In the genomic region with DNA sequence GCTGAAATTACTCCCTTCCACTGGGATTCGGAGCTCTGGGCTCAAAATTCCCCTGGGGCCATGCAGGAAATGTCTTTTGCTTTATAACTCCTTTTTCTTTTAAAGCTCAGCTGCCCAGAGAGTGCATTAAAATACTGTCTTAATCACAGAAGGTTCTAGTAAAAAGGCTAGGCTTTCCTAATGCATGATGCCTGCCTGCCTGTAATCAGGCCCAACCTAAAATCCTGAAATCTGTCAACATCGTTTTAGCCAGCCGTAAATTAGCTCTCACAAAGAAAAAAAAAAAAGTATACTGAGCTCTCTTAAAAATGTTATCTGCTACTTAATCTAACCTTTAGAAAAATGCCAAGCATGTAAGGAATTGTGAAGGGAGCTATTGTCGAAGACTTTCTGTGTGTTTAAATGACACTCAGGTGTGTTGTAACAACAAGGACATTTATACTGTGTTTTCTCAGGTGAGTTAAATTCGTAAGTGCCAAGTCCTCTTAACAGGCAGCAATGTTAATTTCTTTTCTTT, we compare ENCODE assay signal across 10 cellular contexts. TPM values are rescaled to one million over a fixed set of nuclear protein-coding genes. Genes with fewer than 3 reads are reported as not detected.
DNase-seq lines count a peak whose midpoint lies in the region; ATAC-seq and TF ChIP-seq lines count a peak whose summit lies in the region.
"Had no signal": no experiment of that assay in that cellular context is flagged by ENCODE, and none has a peak within 500 bp of the region (broad histone marks: within the 10 kb centered on the region; RNA-seq: fewer than 3 reads in every experiment).

No MANE protein-coding gene starts in this region.

- WGBS in psoas muscle, 3 donors = 61 to 68% (median 66%) methylated on average over 5 of the region's 5 CpGs

- intact Hi-C loops in psoas muscle (cut with DNase I) = no loop called here

- no peak overlapping the region for H3K4me3 Mint-ChIP-seq in activated naive CD8-positive, alpha-beta T cell treated with anti-CD3 and anti-CD28 coated beads for 36 hours
- H3K4me3 Mint-ChIP-seq: activated T-cell treated with anti-CD3 and anti-CD28 coated beads, Interleukin-2, amount 50 U/mL, for 4 hours had no signal

- H3K9ac ChIP-seq in BLaER1 treated with 17β-estradiol and CSF1 and Interleukin-3, amounts not matched to agents 10 nM and 100 nM = no peak overlapping the region
- peak overlapping the region; percentile 12 for H3K9ac ChIP-seq in NT2/D1 (ENCODE audit: insufficient read length, low read depth)

- H3K27ac ChIP-seq in BLaER1 treated with 17β-estradiol and CSF1 and Interleukin-3, amounts not matched to agents 10 nM and 100 nM = no peak overlapping the region
- peak overlapping the region; percentile 72 for H3K27ac ChIP-seq in psoas muscle

- H3K4me2 ChIP-seq in BLaER1 treated with 17β-estradiol and CSF1 and Interleukin-3, amounts not matched to agents 10 nM and 100 nM = peak overlapping the region in 9 of 11 experiments; percentile 5 to 74 (median 51); a peak in 17 of 22 replicates

- no peaks in the 10 kb centered on the region for H3K27me3 Mint-ChIP-seq in activated naive CD8-positive, alpha-beta T cell treated with anti-CD3 and anti-CD28 coated beads for 36 hours

- peaks cover 0 to 24% (median 20%) of the 10 kb centered on the region in 10 experiments; a peak in 15 of 20 replicates for H3K4me1 ChIP-seq in BLaER1 treated with 17β-estradiol and CSF1 and Interleukin-3, amounts not matched to agents 10 nM and 100 nM
- H3K4me1 ChIP-seq in NT2/D1 (ENCODE audit: insufficient read depth, insufficient read length) (no peaks in the 10 kb centered on the region), psoas muscle (peaks cover 70% of the 10 kb centered on the region)

- no peaks in the 10 kb centered on the region for H3K9me3 Mint-ChIP-seq in activated naive CD8-positive, alpha-beta T cell treated with anti-CD3 and anti-CD28 coated beads for 36 hours
- H3K9me3 Mint-ChIP-seq: activated T-cell treated with anti-CD3 and anti-CD28 coated beads, Interleukin-2, amount 50 U/mL, for 4 hours had no signal

- TF ChIP-seq CTCF in fibroblast of pulmonary artery (IDR thresholded peaks at IDR 0.05; ENCODE audit: low read length, missing control alignments) (no peak), psoas muscle (IDR thresholded peaks at IDR 0.05) (no peak), GM13977 (IDR thresholded peaks at IDR 0.05; ENCODE audit: extremely low read depth, insufficient read depth, missing control alignments) (no peak)

- in situ Hi-C loops in GM13977 (cut with MboI; ENCODE audit: low pct_unique_long_range_greater_than_20kb, low sequenced_read_pairs, unreplicated experiment) = no loop called here

- ATAC-seq in psoas muscle = no peak
- ATAC-seq: activated T-cell treated with anti-CD3 and anti-CD28 coated beads, Interleukin-2, amount 50 U/mL, for 4 hours had no signal

- H3K4me1 Mint-ChIP-seq in activated naive CD8-positive, alpha-beta T cell treated with anti-CD3 and anti-CD28 coated beads for 36 hours = no peaks in the 10 kb centered on the region

- no peaks in the 10 kb centered on the region for H3K27me3 ChIP-seq in BLaER1 treated with 17β-estradiol and CSF1 and Interleukin-3, amounts not matched to agents 10 nM and 100 nM
- H3K27me3 ChIP-seq in NT2/D1 (ENCODE audit: insufficient read depth, insufficient read length) (no peaks in the 10 kb centered on the region), psoas muscle (ENCODE audit: insufficient read depth in 3 of 3, low read length in 2 of 3) (no peaks in the 10 kb centered on the region)

- H3K36me3 ChIP-seq in BLaER1 treated with 17β-estradiol and CSF1 and Interleukin-3, amounts not matched to agents 10 nM and 100 nM = no peaks in the 10 kb centered on the region
- H3K36me3 ChIP-seq in NT2/D1 (ENCODE audit: insufficient read depth, insufficient read length, low read length) (no peaks in the 10 kb centered on the region), psoas muscle (ENCODE audit: insufficient read depth in 1 of 2, low read depth in 1 of 2) (no peaks in the 10 kb centered on the region)

- H3K4me3 ChIP-seq in BLaER1 treated with 17β-estradiol and CSF1 and Interleukin-3, amounts not matched to agents 10 nM and 100 nM = no peak overlapping the region
- H3K4me3 ChIP-seq in NT2/D1 (ENCODE audit: insufficient read length, low read depth) = no peak overlapping the region
- peak overlapping the region; percentile 29 for H3K4me3 ChIP-seq in fibroblast of pulmonary artery (replicated peaks; ENCODE audit: low read depth, low read length)
- peak overlapping the region; percentile 39 for H3K4me3 ChIP-seq in psoas muscle

- H3K27ac Mint-ChIP-seq in activated naive CD8-positive, alpha-beta T cell treated with anti-CD3 and anti-CD28 coated beads for 36 hours = no peak overlapping the region

- H4K20me1 ChIP-seq in BLaER1 treated with 17β-estradiol and CSF1 and Interleukin-3, amounts not matched to agents 10 nM and 100 nM = no peaks in the 10 kb centered on the region

- no peaks in the 10 kb centered on the region for H3K36me3 Mint-ChIP-seq in activated naive CD8-positive, alpha-beta T cell treated with anti-CD3 and anti-CD28 coated beads for 36 hours

- no peaks in the 10 kb centered on the region for H3K9me3 ChIP-seq in BLaER1 treated with 17β-estradiol and CSF1 and Interleukin-3, amounts not matched to agents 10 nM and 100 nM (replicated peaks in 1 of 11)
- H3K9me3 ChIP-seq in NT2/D1 (ENCODE audit: insufficient read depth, low read length) = no peaks in the 10 kb centered on the region
- no peaks in the 10 kb centered on the region for H3K9me3 ChIP-seq in psoas muscle

- DNase-seq in NT2/D1 (ENCODE audit: low read depth, low spot score) (no peak), fibroblast of pulmonary artery (ENCODE audit: low read depth) (no peak), psoas muscle (no peak), hippocampal formation (lab: John Stamatoyannopoulos, UW) (no peak), HuH-7 (ENCODE audit: low spot score) (no peak), GM13977 (ENCODE audit: low spot score) (no peak)
- no peak for DNase-seq in activated naive CD8-positive, alpha-beta T cell treated with anti-CD3 and anti-CD28 coated beads for 36 hours
- DNase-seq: activated T-cell treated with anti-CD3 and anti-CD28 coated beads, Interleukin-2, amount 50 U/mL, for 4 hours; occipital lobe had no signal

RNA-seq across cellular contexts. Expression of a gene that starts 26.4 kb away (rescaled TPM):
- 1 to 10 TPM; 1.3 to 5.4 (median 1.9) TPM for total RNA-seq in psoas muscle
- 1 to 10 TPM; 1.1 to 2.0 (median 1.9) TPM for polyA plus RNA-seq in psoas muscle
- not detected for total RNA-seq in activated naive CD8-positive, alpha-beta T cell treated with anti-CD3 and anti-CD28 coated beads for 36 hours

Comparison
In these comparisons a context has a peak if more than half of its experiments do, and no peak if none do; other contexts are left out.
1. H3K4me3 ChIP-seq: peak in fibroblast of pulmonary artery (single experiment) and psoas muscle (single experiment); none in BLaER1 treated with 17β-estradiol and CSF1 and Interleukin-3, amounts not matched to agents 10 nM and 100 nM (0 of 10) and NT2/D1 (single experiment).